ENCODE assay signal across 9 cellular contexts in the genomic region with DNA sequence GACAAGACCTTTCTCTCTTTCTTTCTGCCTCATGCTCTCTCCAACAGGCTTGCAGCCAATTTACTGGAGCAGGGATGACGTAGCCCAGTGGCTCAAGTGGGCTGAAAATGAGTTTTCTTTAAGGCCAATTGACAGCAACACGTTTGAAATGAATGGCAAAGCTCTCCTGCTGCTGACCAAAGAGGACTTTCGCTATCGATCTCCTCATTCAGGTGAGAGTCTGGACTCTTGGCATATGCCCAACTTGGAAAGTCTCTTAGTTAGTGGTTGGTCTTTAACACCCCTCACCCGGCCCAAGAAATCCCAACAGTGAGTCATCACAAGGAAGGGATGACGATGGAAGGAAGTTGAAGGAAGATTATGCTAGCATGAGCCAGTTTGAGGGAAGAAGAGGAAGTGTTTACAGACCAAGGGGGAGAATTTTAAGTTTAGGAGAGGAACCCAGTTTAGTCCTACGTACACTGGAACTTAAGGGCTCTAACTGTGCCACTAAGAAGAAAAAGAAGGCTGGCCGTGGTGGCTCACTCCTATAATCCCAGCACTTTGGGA.
DNase-seq lines count a peak whose midpoint lies in the region; ATAC-seq, FAIRE-seq and TF ChIP-seq lines count a peak whose summit lies in the region.
"Had no signal": no experiment of that assay in that cellular context is flagged by ENCODE, and none has a peak within 500 bp of the region (broad histone marks: within the 10 kb centered on the region; RNA-seq: fewer than 3 reads in every experiment).

No MANE protein-coding gene starts in this region.

- ATAC-seq in GM12878 (no peak), memory B cell (ENCODE audit: low read depth) (no peak), GM21619 (IDR thresholded peaks at IDR 0.05; ENCODE audit: unreplicated experiment) (no peak)

- WGBS in GM12878 (ENCODE audit: insufficient coverage, insufficient replicate concordance, low lambda C conversion rate, missing lambda C conversion rate) = 75% methylated on average over 8 of the region's 8 CpGs

- H3K9me3 ChIP-seq in BLaER1 = 0 out of 2 replicates have a peak, but pooled peaks cover 5% of the 10 kb centered on the region
- H3K9me3 ChIP-seq in GM12878 (replicated peaks; ENCODE audit: control insufficient read depth, insufficient read depth, low read length) = no peaks in the 10 kb centered on the region

- H4K20me1 ChIP-seq in BLaER1 = no peaks in the 10 kb centered on the region
- no peaks in the 10 kb centered on the region for H4K20me1 ChIP-seq in GM12878 (ENCODE audit: control insufficient read depth, insufficient read depth)

- H3K4me3 Mint-ChIP-seq in memory B cell = no peak overlapping the region

- H3K4me3 ChIP-seq in BLaER1 = no peak overlapping the region
- H3K4me3 ChIP-seq in GM12878 = no peak overlapping the region

- peaks cover 46% of the 10 kb centered on the region for H3K4me1 Mint-ChIP-seq in memory B cell

- H3K4me2 ChIP-seq in BLaER1 (0 out of 2 replicates have a peak overlapping the region, but pooled peaks have one; percentile 8), GM12878 (ENCODE audit: control insufficient read depth, insufficient read depth) (no peak overlapping the region)

- no peak for TF ChIP-seq POLR2A in GM12878 (IDR thresholded peaks at IDR 0.05; ENCODE audit: low read depth, low read length)

- H3K9me3 Mint-ChIP-seq in memory B cell = no peaks in the 10 kb centered on the region

- SMC1A ChIA-PET in GM12878 (lab: Charles Lee; ENCODE audit: uncharacterized antibody, unreplicated experiment) = interaction anchor here (0.8 to 4.3 kb wide), 8 partner anchors 10 to 193 kb away, joined by 3 to 17 read pairs (median 6); no protein-coding TSS in a partner anchor

- no peak for TF ChIP-seq EP300 in GM12878 (IDR thresholded peaks at IDR 0.05; ENCODE audit: borderline replicate concordance in 1 of 2, control insufficient read depth in 1 of 2, low read depth in 2 of 2, low read length in 2 of 2)

- RAD21 ChIA-PET in GM12878 (lab: Charles Lee; ENCODE audit: unreplicated experiment) = interaction anchor here (1.3 to 6.7 kb wide), 2 partner anchors 17 to 194 kb away, joined by 3 to 34 read pairs; no protein-coding TSS in a partner anchor

- H3K36me3 ChIP-seq in BLaER1 (peaks cover 64% of the 10 kb centered on the region), GM12878 (ENCODE audit: control insufficient read depth in 2 of 2, insufficient read depth in 2 of 2, low read length in 1 of 2) (peaks cover 15 to 26% of the 10 kb centered on the region in 2 experiments)

- H3K27me3 ChIP-seq in BLaER1 (no peaks in the 10 kb centered on the region), GM12878 (replicated peaks in 1 of 2; ENCODE audit: control insufficient read depth in 2 of 2, insufficient read depth in 2 of 2, low read length in 1 of 2) (no peaks in the 10 kb centered on the region)

- POLR2A ChIA-PET in GM12878 (lab: Charles Lee) = interaction anchor here (1.1 to 1.4 kb wide), 2 partner anchors 9 to 13 kb away, joined by 3 to 4 read pairs; no protein-coding TSS in a partner anchor

- H3K4me1 ChIP-seq in BLaER1 (peaks cover 38% of the 10 kb centered on the region), GM12878 (ENCODE audit: control insufficient read depth, insufficient read depth, low read length) (peaks cover 52% of the 10 kb centered on the region)

- peak overlapping the region; percentile 81 for H3K27ac Mint-ChIP-seq in memory B cell

- H2AFZ ChIP-seq in GM12878 (ENCODE audit: control insufficient read depth, low read depth, low read length) = no peak overlapping the region

- no peak overlapping the region for H3K9ac ChIP-seq in BLaER1
- H3K9ac ChIP-seq in GM12878 (ENCODE audit: control insufficient read depth, insufficient read depth, low read length) = no peak overlapping the region

- BruUV-seq in GM12878 (replicated peaks; lab: Mats Ljungman, UMichigan) = no TSS peak

- intact Hi-C loops in GM12878 (cut with micrococcal nuclease; ENCODE audit: unreplicated experiment) = no loop called here

- DNase-seq in NCI-H1436 treated with DMSO at 0.1 percent for 48 hours (lab: John Stamatoyannopoulos, UW) (peak; percentile 55), GM12878 (ENCODE audit: low read depth, low spot score) (no peak), memory B cell (ENCODE audit: low spot score in 2 of 2) (no peak), iPS-NIHi7 (ENCODE audit: extremely low spot score) (no peak), inferior parietal cortex (ENCODE audit: extremely low spot score) (no peak), GM03348 (ENCODE audit: low spot score) (no peak)
- DNase-seq: cortex of kidney had no signal

- TF ChIP-seq RAD21 in GM12878 (IDR thresholded peaks at IDR 0.05; ENCODE audit: insufficient read depth, low read depth, low read length) = no peak

- in situ Hi-C loops in GM12878 (cut with MboI) = loop anchor here (5.0 kb wide), 1 partner anchor 272 kb away; no protein-coding TSS in a partner anchor

- CTCF ChIA-PET in GM12878 (lab: Yijun Ruan, JAX) = interaction anchor here (0.6 to 1.6 kb wide), 4 partner anchors 37 to 194 kb away, joined by 3 to 5 read pairs (median 3); no protein-coding TSS in a partner anchor

- TF ChIP-seq CTCF in GM12878 (IDR thresholded peaks at IDR 0.05 in 2 of 3, conservative IDR thresholded peaks at IDR 0.05 in 1 of 3; ENCODE audit: control insufficient read depth in 2 of 3, extremely low read depth in 1 of 3, insufficient read depth in 1 of 3, low read depth in 3 of 3, low read length in 3 of 3) = no peak

- no peak for FAIRE-seq in GM12878 (lab: Jason Lieb, UNC)

- peaks cover 33% of the 10 kb centered on the region for H3K79me2 ChIP-seq in GM12878 (ENCODE audit: control insufficient read depth, insufficient read depth, low read length)

- H3K36me3 Mint-ChIP-seq in memory B cell = peaks cover 29% of the 10 kb centered on the region

- H3K27ac ChIP-seq in BLaER1 (peak overlapping the region; percentile 37), GM12878 (ENCODE audit: control insufficient read depth, insufficient read depth) (peak overlapping the region; percentile 97)

- H3K27me3 Mint-ChIP-seq in memory B cell = no peaks in the 10 kb centered on the region

TF ChIP-seq in GM12878, 131 proteins besides CTCF, POLR2A, EP300 and RAD21 (continues in another document):
- TF ChIP-seq SMARCA5 (IDR thresholded peaks at IDR 0.05) (no peak), TARDBP (IDR thresholded peaks at IDR 0.05; ENCODE audit: borderline replicate concordance) (no peak), IKZF1 (conservative IDR thresholded peaks at IDR 0.05) (no peak), IKZF2 (IDR thresholded peaks at IDR 0.05) (no peak), REST (IDR thresholded peaks at IDR 0.05; ENCODE audit: low read depth, low read length) (no peak), SP1 (IDR thresholded peaks at IDR 0.05; ENCODE audit: low read depth, low read length) (no peak), CEBPB (IDR thresholded peaks at IDR 0.05; ENCODE audit: borderline replicate concordance in 1 of 2, low read depth in 2 of 2, low read length in 2 of 2) (no peak), GABPA (IDR thresholded peaks at IDR 0.05; ENCODE audit: low read depth) (no peak), ATF3 (IDR thresholded peaks at IDR 0.05; ENCODE audit: borderline replicate concordance, extremely low read depth, low read depth, low read length) (no peak)
- TF ChIP-seq, protein P1, sequence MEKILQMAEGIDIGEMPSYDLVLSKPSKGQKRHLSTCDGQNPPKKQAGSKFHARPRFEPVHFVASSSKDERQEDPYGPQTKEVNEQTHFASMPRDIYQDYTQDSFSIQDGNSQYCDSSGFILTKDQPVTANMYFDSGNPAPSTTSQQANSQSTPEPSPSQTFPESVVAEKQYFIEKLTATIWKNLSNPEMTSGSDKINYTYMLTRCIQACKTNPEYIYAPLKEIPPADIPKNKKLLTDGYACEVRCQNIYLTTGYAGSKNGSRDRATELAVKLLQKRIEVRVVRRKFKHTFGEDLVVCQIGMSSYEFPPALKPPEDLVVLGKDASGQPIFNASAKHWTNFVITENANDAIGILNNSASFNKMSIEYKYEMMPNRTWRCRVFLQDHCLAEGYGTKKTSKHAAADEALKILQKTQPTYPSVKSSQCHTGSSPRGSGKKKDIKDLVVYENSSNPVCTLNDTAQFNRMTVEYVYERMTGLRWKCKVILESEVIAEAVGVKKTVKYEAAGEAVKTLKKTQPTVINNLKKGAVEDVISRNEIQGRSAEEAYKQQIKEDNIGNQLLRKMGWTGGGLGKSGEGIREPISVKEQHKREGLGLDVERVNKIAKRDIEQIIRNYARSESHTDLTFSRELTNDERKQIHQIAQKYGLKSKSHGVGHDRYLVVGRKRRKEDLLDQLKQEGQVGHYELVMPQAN (conservative IDR thresholded peaks at IDR 0.05) = no peak
